ENCODE assay signal across 8 cellular contexts in the genomic region with DNA sequence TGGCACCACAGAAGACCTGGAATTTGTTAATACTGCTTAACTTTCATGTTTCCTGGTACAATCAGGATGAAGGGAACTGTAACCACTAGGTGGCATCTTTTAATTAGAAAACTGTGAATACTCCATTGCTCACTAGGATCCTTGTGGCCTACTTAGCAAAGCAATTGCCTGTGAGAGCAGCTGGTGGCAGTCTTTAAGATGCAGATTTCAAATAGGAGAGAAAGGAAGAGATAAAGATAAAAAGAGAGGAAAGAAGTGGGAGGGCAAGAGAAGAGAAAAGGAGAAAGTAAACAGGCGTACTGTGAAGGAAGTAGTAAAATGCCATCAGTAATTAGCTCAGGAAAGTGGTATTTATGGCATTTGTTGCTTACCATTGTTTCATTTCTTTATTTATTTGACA.
DNase-seq lines count a peak whose midpoint lies in the region; TF ChIP-seq lines count a peak whose summit lies in the region.

No MANE protein-coding gene starts in this region.

- peaks cover 31% of the 10 kb centered on the region for H3K4me1 Mint-ChIP-seq in nephron

- H3K27ac Mint-ChIP-seq in nephron: peak overlapping the region; percentile 73 to 88 (median 86)

- H3K9me3 Mint-ChIP-seq in nephron: peaks cover 21% of the 10 kb centered on the region

- no peaks in the 10 kb centered on the region for H3K27me3 Mint-ChIP-seq in nephron (ENCODE audit: low read depth)

- TF ChIP-seq CTCF in GM10266 (IDR thresholded peaks at IDR 0.05; ENCODE audit: control insufficient read depth, insufficient read depth, low read depth, missing control alignments) (peak; percentile 59), fibroblast of pulmonary artery (IDR thresholded peaks at IDR 0.05; ENCODE audit: low read length, missing control alignments) (peak; percentile 66), nephron (IDR thresholded peaks at IDR 0.05; ENCODE audit: unreplicated experiment in 3 of 3) (peak; percentile 72 to 80 (median 72))

- peaks cover 12% of the 10 kb centered on the region for H3K36me3 Mint-ChIP-seq in nephron (ENCODE audit: low read depth)

- H3K4me3 Mint-ChIP-seq in nephron: no peak overlapping the region

- H3K4me3 ChIP-seq in fibroblast of pulmonary artery (replicated peaks; ENCODE audit: low read depth, low read length): no peak overlapping the region

- DNase-seq in AG08395 (ENCODE audit: low spot score): peak; percentile 80
- DNase-seq in GM10266 (ENCODE audit: extremely low spot score): peak; percentile 31
- DNase-seq in NCI-H1436 (lab: John Stamatoyannopoulos, UW): peak; percentile 56
- DNase-seq in SW 1271 (lab: John Stamatoyannopoulos, UW): peak; percentile 54 to 87
- peak; percentile 93 for DNase-seq in fibroblast of pulmonary artery (ENCODE audit: low read depth)
- no peak for DNase-seq in ecto neural progenitor cell (ENCODE audit: low spot score)
- no peak for DNase-seq in T1000 (lab: John Stamatoyannopoulos, UW)

Comparison
In these comparisons a context has a peak if more than half of its experiments do, and no peak if none do; other contexts are left out.
1. DNase-seq: peak in AG08395 (single experiment), GM10266 (single experiment), NCI-H1436 (single experiment), SW 1271 (2 of 2) and fibroblast of pulmonary artery (single experiment); none in ecto neural progenitor cell (single experiment) and T1000 (single experiment).
2. Peak in every context shown above with its lines, with median percentiles within 50 percentile points of each other: CTCF ChIP-seq.